In the genomic region with DNA sequence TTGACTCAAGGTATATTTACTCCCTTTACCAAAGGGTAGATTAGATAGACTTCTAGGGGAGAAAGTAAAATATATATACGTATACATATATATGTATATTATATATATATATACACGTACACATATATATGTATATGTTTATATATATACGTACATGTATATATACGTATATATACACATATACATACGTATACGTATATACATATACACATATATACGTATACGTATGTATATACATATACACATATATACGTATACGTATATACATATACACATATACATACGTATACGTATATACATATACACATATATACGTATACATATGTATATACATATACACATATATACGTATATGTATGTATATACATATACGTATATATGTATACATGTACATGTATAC, we compare ENCODE assay signal across 24 cellular contexts.
"Had no signal": no experiment of that assay in that cellular context is flagged by ENCODE, and none has a peak within 500 bp of the region (broad histone marks: within the 10 kb centered on the region; RNA-seq: fewer than 3 reads in every experiment).

No MANE protein-coding gene starts in this region.

- H3K9me3 ChIP-seq: MG63, Peyer's patch, SJSA1 had no signal

- H3K27me3 ChIP-seq: MG63, Peyer's patch, SJSA1 had no signal

- H3K4me3 ChIP-seq: MG63, PC-9, Peyer's patch, SJSA1, SK-N-MC had no signal

- H3K4me1 ChIP-seq: Peyer's patch, SJSA1 had no signal

- H3K36me3 ChIP-seq: MG63, Peyer's patch, SJSA1 had no signal

- DNase-seq: Karpas-422, KG1, MG63, NCI-H1092 treated with DMSO at 0.1 percent for 48 hours, NCI-H1436, NCI-H187, NCI-H2029, NCI-H2081 treated with DMSO at 0.1 percent for 48 hours, NCI-H2171, NCI-H226, NCI-H446, NCI-H510A, NCI-H524 treated with DMSO at 0.1 percent for 48 hours, NCI-H69, NCI-H774, OCI-M1, PC-9, Peyer's patch, Right ventricle myocardium superior, RPMI8226, SIG-M5 had no signal

- H3K4me2 ChIP-seq: PC-9 had no signal

- H3K27ac ChIP-seq: HL-60, PC-9, Peyer's patch, SJSA1, SK-N-MC had no signal
